Comparison of ENCODE assay signal across 11 cellular contexts in genomic region chr16:88430185-88430523, GRCh38. TPM values are rescaled to one million over a fixed set of nuclear protein-coding genes. Genes with fewer than 3 reads are reported as not detected.
DNase-seq lines count a peak whose midpoint lies in the region; ATAC-seq and FAIRE-seq lines count a peak whose summit lies in the region.
"Had no signal": no experiment of that assay in that cellular context is flagged by ENCODE, and none has a peak within 500 bp of the region (broad histone marks: within the 10 kb centered on the region; RNA-seq: fewer than 3 reads in every experiment).

No MANE protein-coding gene starts in this region.

- H3K36me3 ChIP-seq in thymus (ENCODE audit: control insufficient read depth, insufficient read depth): no peaks in the 10 kb centered on the region
- H3K36me3 ChIP-seq: BE2C had no signal

- H3K27ac ChIP-seq in thymus (ENCODE audit: low read depth): peak overlapping the region; percentile 42
- H3K27ac ChIP-seq: KMS-11 had no signal

- WGBS in thymus: 6% methylated on average over 36 of the region's 36 CpGs

- no peak overlapping the region for H3K27ac Mint-ChIP-seq in activated naive CD4-positive, alpha-beta T cell treated with anti-CD3 and anti-CD28 coated beads, Interleukin-2, amount 50 U/mL, for 72 hours

- H3K27me3 ChIP-seq in thymus (ENCODE audit: control insufficient read depth, insufficient read depth): peaks cover 19% of the 10 kb centered on the region
- H3K27me3 ChIP-seq: BE2C had no signal

- peaks cover 6% of the 10 kb centered on the region for H3K4me1 ChIP-seq in thymus (ENCODE audit: control insufficient read depth, insufficient read depth, low read length)
- H3K4me1 ChIP-seq: BE2C had no signal

- peak; percentile 6 for DNase-seq in activated naive CD4-positive, alpha-beta T cell treated with Interleukin-2 at 50 U/mL for 16 hours
- no peak for DNase-seq in activated naive CD4-positive, alpha-beta T cell (lab: John Stamatoyannopoulos, UW)
- peak in 1 of 2 donors; percentile 33 for DNase-seq in activated naive CD4-positive, alpha-beta T cell treated with anti-CD3 and anti-CD28 coated beads, Interleukin-2, amount 50 U/mL, for 72 hours (ENCODE audit: low spot score in 2 of 2)
- DNase-seq in left lobe of liver (ENCODE audit: low spot score) (no peak), NCI-H2227 (lab: John Stamatoyannopoulos, UW; ENCODE audit: unreplicated experiment) (no peak), urothelium cell line (ENCODE audit: low spot score) (no peak), SW480 (ENCODE audit: low spot score) (no peak)
- DNase-seq: BE2C, posterior cingulate gyrus had no signal

- peak; percentile 25 to 45 for ATAC-seq in activated naive CD4-positive, alpha-beta T cell treated with anti-CD3 and anti-CD28 coated beads, Interleukin-2, amount 50 U/mL, for 72 hours
- ATAC-seq in left lobe of liver: peak; percentile 29

- no peak for FAIRE-seq in urothelium cell line (lab: Jason Lieb, UNC)

- H3K4me3 ChIP-seq in thymus (ENCODE audit: low read length): peak overlapping the region; percentile 66

- peaks cover 2% of the 10 kb centered on the region for H3K9me3 ChIP-seq in thymus (ENCODE audit: control insufficient read depth)
- H3K9me3 ChIP-seq: BE2C had no signal

- no peaks in the 10 kb centered on the region for H3K9me3 Mint-ChIP-seq in activated naive CD4-positive, alpha-beta T cell treated with anti-CD3 and anti-CD28 coated beads, Interleukin-2, amount 50 U/mL, for 72 hours

- H3K36me3 Mint-ChIP-seq in activated naive CD4-positive, alpha-beta T cell treated with anti-CD3 and anti-CD28 coated beads, Interleukin-2, amount 50 U/mL, for 72 hours: no peaks in the 10 kb centered on the region

RNA-seq across cellular contexts. Expression of gene ZFPM1, which starts 22.9 kb away (rescaled TPM):
- total RNA-seq in activated naive CD4-positive, alpha-beta T cell treated with anti-CD3 and anti-CD28 coated beads, Interleukin-2, amount 50 U/mL, for 72 hours: 10 to 100 TPM; 15.5 to 25.1 TPM
- 14.6 TPM for total RNA-seq in left lobe of liver
- polyA plus RNA-seq in thymus: 4.2 TPM

RNA-seq across cellular contexts. Expression of gene ZNF469, which starts 47.4 kb away (rescaled TPM):
- total RNA-seq in activated naive CD4-positive, alpha-beta T cell treated with anti-CD3 and anti-CD28 coated beads, Interleukin-2, amount 50 U/mL, for 72 hours: under 1 TPM; 0.07 to 0.54 TPM
- total RNA-seq in left lobe of liver: 0.38 TPM
- 0.87 TPM for polyA plus RNA-seq in thymus
